Comparison of ENCODE assay signal across 8 cellular contexts in genomic region chr15:98549003-98549402, GRCh38.
A peak's percentile ranks its signal among the peaks of the same experiment; 100 is the strongest.
DNase-seq lines count a peak whose midpoint lies in the region; ATAC-seq and TF ChIP-seq lines count a peak whose summit lies in the region.

No MANE protein-coding gene starts in this region.

- intact Hi-C loops in heart right ventricle (cut with DNase I) (loop anchor here in 1 of 10 donors (10.0 kb wide), 1 partner anchor 96 kb away; the partner anchor contains the start of gene IGF1R), left ventricle myocardium superior (cut with micrococcal nuclease) (no loop called here), dorsolateral prefrontal cortex (cut with DNase I) (no loop called here), uterus (cut with DNase I; ENCODE audit: low total_unique reads) (no loop called here)

- H3K36me3 Mint-ChIP-seq in naive B cell = peaks cover 0 to 16% of the 10 kb centered on the region in 2 donors

- peaks cover 18 to 28% (median 25%) of the 10 kb centered on the region in 3 donors for H3K4me1 Mint-ChIP-seq in naive B cell

- H3K4me3 ChIP-seq in heart right ventricle (peak overlapping the region in 9 of 10 donors; percentile 35 to 67 (median 59)), dorsolateral prefrontal cortex (peak overlapping the region; percentile 50 to 94 (median 71)), uterus (peak overlapping the region; percentile 49 to 62)

- TF ChIP-seq CTCF in heart right ventricle (IDR thresholded peaks at IDR 0.05) (no peak), dorsolateral prefrontal cortex (IDR thresholded peaks at IDR 0.05 in 54 of 56, conservative IDR thresholded peaks at IDR 0.05 in 2 of 56; ENCODE audit: low read depth in 1 of 56, partially characterized antibody in 56 of 56) (no peak), uterus (IDR thresholded peaks at IDR 0.05) (no peak)

- H3K27ac ChIP-seq in heart right ventricle = peak overlapping the region in 5 of 10 donors; percentile 39 to 81 (median 76)
- peak overlapping the region in 20 of 59 donors; percentile 11 to 91 (median 76) for H3K27ac ChIP-seq in dorsolateral prefrontal cortex
- peak overlapping the region; percentile 81 to 85 for H3K27ac ChIP-seq in uterus

- H3K27ac Mint-ChIP-seq in naive B cell = peak overlapping the region in 2 of 6 donors; percentile 71 to 95

- TF ChIP-seq POLR2A in uterus (IDR thresholded peaks at IDR 0.05) = no peak

- no peaks in the 10 kb centered on the region for H3K36me3 ChIP-seq in heart right ventricle
- H3K36me3 ChIP-seq in uterus = no peaks in the 10 kb centered on the region

- peaks cover 2 to 14% (median 8%) of the 10 kb centered on the region in 7 donors for H3K9me3 Mint-ChIP-seq in naive B cell

- no peak for DNase-seq in heart right ventricle
- no peak for DNase-seq in left ventricle myocardium superior
- no peak for DNase-seq in dorsolateral prefrontal cortex
- no peak for DNase-seq in naive B cell
- DNase-seq in uterus = no peak
- no peak for DNase-seq in NCI-H2029 (lab: John Stamatoyannopoulos, UW)
- DNase-seq in NCI-H2227 (lab: John Stamatoyannopoulos, UW; ENCODE audit: unreplicated experiment) = no peak

- peaks cover 0 to 19% (median 17%) of the 10 kb centered on the region in 9 donors for H3K4me1 ChIP-seq in heart right ventricle
- no peaks in the 10 kb centered on the region for H3K4me1 ChIP-seq in uterus

- H3K27me3 Mint-ChIP-seq in naive B cell = peaks cover 22 to 66% (median 52%) of the 10 kb centered on the region in 3 donors

- ATAC-seq in heart right ventricle = no peak
- ATAC-seq in left ventricle myocardium superior = no peak
- no peak for ATAC-seq in naive B cell (ENCODE audit: low read depth in 2 of 2)
- ATAC-seq in GM21423 (IDR thresholded peaks at IDR 0.05; ENCODE audit: unreplicated experiment) = no peak

- H3K9me3 ChIP-seq in heart right ventricle (no peaks in the 10 kb centered on the region), uterus (no peaks in the 10 kb centered on the region)

- peaks cover 0 to 43% (median 25%) of the 10 kb centered on the region in 7 donors for H3K27me3 ChIP-seq in heart right ventricle
- H3K27me3 ChIP-seq in dorsolateral prefrontal cortex = no peaks in the 10 kb centered on the region
- H3K27me3 ChIP-seq in uterus = no peaks in the 10 kb centered on the region

- H3K4me3 Mint-ChIP-seq in naive B cell = peak overlapping the region; percentile 84 to 94 (median 92)

- 75 to 79% methylated on average over 11 of the region's 11 CpGs for WGBS in heart right ventricle, 2 donors
